Comparison of ENCODE assay signal across 25 cellular contexts in the genomic region with DNA sequence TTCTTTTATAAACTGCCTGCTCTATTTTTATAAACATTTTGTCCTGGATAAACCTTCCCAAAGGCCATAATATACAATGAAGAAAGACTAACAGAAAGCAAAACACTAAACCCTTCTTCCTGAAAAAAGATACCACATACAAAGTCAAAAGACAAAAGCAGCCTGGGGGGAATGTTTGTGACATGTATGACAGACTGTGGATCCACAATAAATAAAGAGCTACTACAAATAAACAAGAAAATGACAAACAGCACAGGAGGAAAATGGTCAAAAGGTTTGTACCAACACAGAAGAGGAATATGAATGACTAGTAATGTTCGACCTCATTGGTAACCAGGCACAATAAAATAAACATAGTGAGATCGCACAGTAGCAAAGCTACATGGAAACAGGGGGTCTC. TPM values are rescaled to one million over a fixed set of nuclear protein-coding genes. Genes with fewer than 3 reads are reported as not detected.
DNase-seq lines count a peak whose midpoint lies in the region; ATAC-seq and TF ChIP-seq lines count a peak whose summit lies in the region.
"Had no signal": no experiment of that assay in that cellular context is flagged by ENCODE, and none has a peak within 500 bp of the region (broad histone marks: within the 10 kb centered on the region; RNA-seq: fewer than 3 reads in every experiment).

No MANE protein-coding gene starts in this region.

- peak overlapping the region; percentile 52 for H2AFZ ChIP-seq in HCT116 (ENCODE audit: low read depth, low read length, poor library complexity, severe bottlenecking)
- H2AFZ ChIP-seq in mesenchymal stem cell (ENCODE audit: low read depth, low read length), result no peak overlapping the region

- no peaks in the 10 kb centered on the region for H3K79me1 ChIP-seq in mesenchymal stem cell (replicated peaks; ENCODE audit: low read length, poor library complexity, severe bottlenecking)

- intact Hi-C loops in HCT116 (cut with micrococcal nuclease) (loop anchor here (5.0 kb wide), 1 partner anchor 44 kb away; a partner anchor contains a TSS), natural killer cell (cut with micrococcal nuclease) (no loop called here)

- H2BK15ac ChIP-seq in mesenchymal stem cell (ENCODE audit: low read depth, poor library complexity, severe bottlenecking), result no peak overlapping the region

- H3K27me3 ChIP-seq in HCT116 (ENCODE audit: insufficient read depth, low read length), result no peaks in the 10 kb centered on the region
- no peaks in the 10 kb centered on the region for H3K27me3 ChIP-seq in mesenchymal stem cell (ENCODE audit: control insufficient read depth in 1 of 2, insufficient read depth in 1 of 2, low read length in 2 of 2)

- no peak overlapping the region for H2BK12ac ChIP-seq in mesenchymal stem cell (ENCODE audit: low read length in 2 of 2)

- H3K14ac ChIP-seq in mesenchymal stem cell (ENCODE audit: low read length in 2 of 2), result no peak overlapping the region

- no peaks in the 10 kb centered on the region for H3K9me3 ChIP-seq in HCT116 (ENCODE audit: control insufficient read depth in 1 of 2, insufficient read depth in 1 of 2, low read depth in 1 of 2, low read length in 2 of 2)
- no peaks in the 10 kb centered on the region for H3K9me3 ChIP-seq in mesenchymal stem cell (ENCODE audit: control insufficient read depth, low read length)
- H3K9me3 ChIP-seq: HAP-1, SK-N-SH had no signal

- H3K4me3 Mint-ChIP-seq in natural killer cell, result no peak overlapping the region
- H3K4me3 Mint-ChIP-seq: CD4-positive, alpha-beta memory T cell had no signal

- H3K27ac Mint-ChIP-seq in natural killer cell, result no peak overlapping the region
- H3K27ac Mint-ChIP-seq: CD4-positive, alpha-beta memory T cell had no signal

- peak overlapping the region; percentile 48; the same call in 1 of the 2 replicates for H3K27ac ChIP-seq in 22Rv1
- no peak overlapping the region for H3K27ac ChIP-seq in HCT116 (ENCODE audit: low read depth, low read length)
- peak overlapping the region; percentile 84 for H3K27ac ChIP-seq in VCaP
- no peak overlapping the region for H3K27ac ChIP-seq in mesenchymal stem cell (ENCODE audit: low read length, poor library complexity, severe bottlenecking)
- H3K27ac ChIP-seq: RWPE1 had no signal

- H3K4me3 ChIP-seq in HCT116 (replicated peaks in 1 of 2; ENCODE audit: low read depth in 1 of 2, low read length in 2 of 2) (no peak overlapping the region; a peak in 1 of 4 replicates), mesenchymal stem cell (ENCODE audit: insufficient read depth in 1 of 2, low read depth in 1 of 2, low read length in 2 of 2) (no peak overlapping the region)
- H3K4me3 ChIP-seq: HAP-1 had no signal

- RAD21 ChIA-PET in HCT116 (lab: Charles Lee; ENCODE audit: low non-redundant PET in 1 of 2, low total read pairs in 2 of 2, uncharacterized antibody in 2 of 2, unreplicated experiment in 2 of 2), result interaction anchor here in 1 of 2 experiments (1.1 kb wide), 1 partner anchor 43 kb away, joined by 4 read pairs; no protein-coding TSS in a partner anchor

- TF ChIP-seq POLR2A in HCT116 (IDR thresholded peaks at IDR 0.05; ENCODE audit: borderline replicate concordance, extremely low read depth, insufficient read depth, insufficient read length), result no peak

- H3K4me1 ChIP-seq in HCT116 (ENCODE audit: control insufficient read depth in 1 of 2, insufficient read depth in 2 of 2, low read length in 2 of 2) (peaks cover 21 to 33% of the 10 kb centered on the region in 2 experiments), mesenchymal stem cell (ENCODE audit: control insufficient read depth, insufficient read depth, low read depth, low read length) (peaks cover 4% of the 10 kb centered on the region)
- H3K4me1 ChIP-seq: HAP-1 had no signal

- no peak overlapping the region for H3K23ac ChIP-seq in mesenchymal stem cell (ENCODE audit: low read length in 2 of 2)

- H4K20me1 ChIP-seq in HCT116 (ENCODE audit: insufficient read depth), result no peaks in the 10 kb centered on the region

- peaks cover 0 to 4% of the 10 kb centered on the region in 2 donors for H3K27me3 Mint-ChIP-seq in natural killer cell (ENCODE audit: low read depth in 2 of 2)
- H3K27me3 Mint-ChIP-seq: CD4-positive, alpha-beta memory T cell had no signal

- ATAC-seq in HCT116 (no peak), natural killer cell (no peak), HG03175 (IDR thresholded peaks at IDR 0.05; ENCODE audit: unreplicated experiment) (no peak)

- CTCF ChIA-PET in HCT116 (lab: Charles Lee), result interaction anchor here (2.2 kb wide), 1 partner anchor 77 kb away, joined by 9 read pairs; no protein-coding TSS in a partner anchor

- no peaks in the 10 kb centered on the region for H3K36me3 Mint-ChIP-seq in natural killer cell

- BruUV-seq in HCT116 (replicated peaks; lab: Mats Ljungman, UMichigan), result no TSS peak

- no peaks in the 10 kb centered on the region for H3K79me2 ChIP-seq in HCT116 (ENCODE audit: insufficient read depth, low read length)

- TF ChIP-seq RAD21 in HCT116 (IDR thresholded peaks at IDR 0.05; ENCODE audit: low read depth), result no peak

- POLR2A ChIA-PET in HCT116 (lab: Charles Lee), result interaction anchor here (1.7 to 4.9 kb wide), 2 partner anchors 11 to 42 kb away, joined by 11 to 26 read pairs; a partner anchor contains a TSS

- H3K36me3 ChIP-seq in HCT116 (ENCODE audit: control insufficient read depth in 1 of 2, insufficient read depth in 2 of 2, low read length in 2 of 2) (no peaks in the 10 kb centered on the region), mesenchymal stem cell (ENCODE audit: control insufficient read depth in 1 of 2, insufficient read depth in 2 of 2, low read depth in 1 of 2, low read length in 2 of 2) (peaks cover 10 to 12% of the 10 kb centered on the region in 2 experiments)
- H3K36me3 ChIP-seq: HAP-1 had no signal

- H3K9ac ChIP-seq in HCT116 (ENCODE audit: low read length), result no peak overlapping the region
- no peak overlapping the region for H3K9ac ChIP-seq in mesenchymal stem cell (ENCODE audit: low read length)

- H4K8ac ChIP-seq in mesenchymal stem cell (ENCODE audit: low read length), result no peak overlapping the region

- no peak overlapping the region for H3K4ac ChIP-seq in mesenchymal stem cell (ENCODE audit: low read depth in 1 of 2, low read length in 2 of 2)

- no peak overlapping the region for H2AK5ac ChIP-seq in mesenchymal stem cell (ENCODE audit: low read length, severe bottlenecking)

- H3K18ac ChIP-seq in mesenchymal stem cell (ENCODE audit: low read depth in 1 of 2, low read length in 2 of 2), result no peak overlapping the region

- H3K9me2 ChIP-seq in HCT116 (ENCODE audit: insufficient read depth), result no peaks in the 10 kb centered on the region
- H3K9me2 ChIP-seq: SK-N-SH had no signal

- H2BK120ac ChIP-seq in mesenchymal stem cell (ENCODE audit: low read depth, low read length), result no peak overlapping the region

- no peaks in the 10 kb centered on the region for H3K4me1 Mint-ChIP-seq in natural killer cell

- 97% methylated on average over 2 of the region's 2 CpGs for WGBS in mesenchymal stem cell

- DNase-seq in HCT116 (ENCODE audit: low read depth, low spot score) (no peak), mesenchymal stem cell (peak; percentile 58), cortex of kidney (lab: John Stamatoyannopoulos, UW) (no peak), natural killer cell (no peak), anterior cingulate cortex (lab: John Stamatoyannopoulos, UW) (no peak)
- DNase-seq: C1 segment of cervical spinal cord; CD4-positive, alpha-beta memory T cell; COR-L47; KBM-7; MV-4-11; NCI-H1105 treated with DMSO at 0.1 percent for 48 hours; NCI-H146; NCI-H1930; NCI-H2107; NCI-H446 treated with DMSO at 0.1 percent for 48 hours; NCI-H526; NCI-H82; SIG-M5; SW 1271 had no signal

- no peak for TF ChIP-seq CTCF in 22Rv1 (IDR thresholded peaks at IDR 0.05)
- no peak for TF ChIP-seq CTCF in HCT116 (IDR thresholded peaks at IDR 0.05 in 2 of 3, conservative IDR thresholded peaks at IDR 0.05 in 1 of 3; ENCODE audit: borderline replicate concordance in 1 of 3, insufficient read depth in 1 of 3, low read depth in 2 of 3, low read length in 2 of 3)
- no peak for TF ChIP-seq CTCF in VCaP (conservative IDR thresholded peaks at IDR 0.05)
- no peak for TF ChIP-seq CTCF in natural killer cell (IDR thresholded peaks at IDR 0.05)

- H4K91ac ChIP-seq in mesenchymal stem cell (ENCODE audit: low read length), result no peak overlapping the region

- H3K4me2 ChIP-seq in HCT116 (ENCODE audit: low read length), result peak overlapping the region; percentile 58; the same call in 1 of the 2 replicates
- no peak overlapping the region for H3K4me2 ChIP-seq in mesenchymal stem cell (ENCODE audit: low read length, poor library complexity, severe bottlenecking)

- H2BK5ac ChIP-seq in mesenchymal stem cell (ENCODE audit: low read depth, low read length, poor library complexity, severe bottlenecking), result no peak overlapping the region

- no peaks in the 10 kb centered on the region for H3K9me3 Mint-ChIP-seq in natural killer cell
- H3K9me3 Mint-ChIP-seq: CD4-positive, alpha-beta memory T cell had no signal

TF ChIP-seq in HCT116, 20 proteins besides CTCF, POLR2A, EP300 and RAD21 (continues in another document):
- no peak for TF ChIP-seq JUND (IDR thresholded peaks at IDR 0.05)
- TF ChIP-seq POLR2AphosphoS5 (IDR thresholded peaks at IDR 0.05; ENCODE audit: low read depth, low read length), result no peak

RNA-seq across cellular contexts. Expression of a gene that starts 19.8 kb away (rescaled TPM):
- 296 TPM for total RNA-seq in HCT116 (2021; ENCODE audit: unreplicated experiment)
- polyA plus RNA-seq in HCT116 (2012), result 311 and 325 TPM in 2 replicates
- 284 TPM for polyA plus RNA-seq in mesenchymal stem cell (2013, experiment 1 of 2)
- polyA plus RNA-seq in mesenchymal stem cell (2013, experiment 2 of 2), result 308 TPM
- 10 to 100 TPM; 45.0 to 49.1 (median 45.4) TPM for total RNA-seq in natural killer cell

RNA-seq across cellular contexts. Expression of a gene that starts 29.9 kb away (rescaled TPM):
- total RNA-seq in HCT116 (2021; ENCODE audit: unreplicated experiment), result 47.6 TPM
- polyA plus RNA-seq in HCT116 (2012), result 29.0 and 30.2 TPM in 2 replicates
- 40.0 TPM for polyA plus RNA-seq in mesenchymal stem cell (2013, experiment 1 of 2)
- 36.9 TPM for polyA plus RNA-seq in mesenchymal stem cell (2013, experiment 2 of 2)
- 10 to 100 TPM; 40.2 to 66.2 (median 48.5) TPM for total RNA-seq in natural killer cell

RNA-seq across cellular contexts. Expression of a gene that starts 42.5 kb away (rescaled TPM):
- total RNA-seq in HCT116 (2021; ENCODE audit: unreplicated experiment) (284 TPM), natural killer cell (10 to 100 TPM; 11.2 to 23.1 (median 18.9) TPM)
- polyA plus RNA-seq in HCT116 (2012), result 346 and 361 TPM in 2 replicates
- polyA plus RNA-seq in mesenchymal stem cell (2013, experiment 1 of 2), result 164 TPM
- 163 TPM for polyA plus RNA-seq in mesenchymal stem cell (2013, experiment 2 of 2)

Comparison
In these comparisons a context has a peak if more than half of its experiments do, and no peak if none do; other contexts are left out.
1. H3K27ac ChIP-seq: peak in 22Rv1 (single experiment) and VCaP (single experiment); none in HCT116 (single experiment) and mesenchymal stem cell (single experiment).
2. RNA of a gene that starts 42.5 kb away (total RNA-seq): 284 TPM in HCT116 (single experiment); 11.2 to 23.1 TPM in natural killer cell; every median in the first group is over 10 times any median in the second.